8 cellular contexts compared by ENCODE assay signal in genomic region chr1:81549588-81550127, GRCh38.
DNase-seq lines count a peak whose midpoint lies in the region; ATAC-seq, FAIRE-seq and TF ChIP-seq lines count a peak whose summit lies in the region.

No MANE protein-coding gene starts in this region.

- H3K36me3 ChIP-seq in GM06990 (ENCODE audit: control insufficient read depth, insufficient read depth, low read length) (no peaks in the 10 kb centered on the region), PC-9 (ENCODE audit: low read depth) (no peaks in the 10 kb centered on the region), cardiac muscle cell (no peaks in the 10 kb centered on the region), thoracic aorta (no peaks in the 10 kb centered on the region)

- H2AFZ ChIP-seq in PC-9 = no peak overlapping the region

- TF ChIP-seq CTCF in GM06990 (IDR thresholded peaks at IDR 0.05; ENCODE audit: insufficient read depth, low read length, poor library complexity, severe bottlenecking) (peak; percentile 65), PC-9 (conservative IDR thresholded peaks at IDR 0.05) (peak; percentile 80), cardiac muscle cell (IDR thresholded peaks at IDR 0.05; ENCODE audit: low read depth, low read length) (peak; percentile 67), thoracic aorta (IDR thresholded peaks at IDR 0.05) (peak; percentile 24)

- no peaks in the 10 kb centered on the region for H3K9me3 Mint-ChIP-seq in activated naive CD4-positive, alpha-beta T cell treated with anti-CD3 and anti-CD28 coated beads for 36 hours

- intact Hi-C loops in PC-9 (cut with micrococcal nuclease; ENCODE audit: unreplicated experiment) = loop anchor here (2.0 kb wide), 4 partner anchors 139 to 251 kb away; partner anchors contain the start of gene ADGRL2
- intact Hi-C loops in activated naive CD4-positive, alpha-beta T cell treated with anti-CD3 and anti-CD28 coated beads for 36 hours (cut with micrococcal nuclease) = no loop called here

- no peaks in the 10 kb centered on the region for H3K79me2 ChIP-seq in PC-9 (ENCODE audit: low read depth)

- H4K20me1 ChIP-seq in PC-9 (ENCODE audit: insufficient read depth) = no peaks in the 10 kb centered on the region

- DNase-seq in GM06990 (ENCODE audit: extremely low read depth, insufficient read length) = no peak
- peak; percentile 23 for DNase-seq in HTR-8/SVneo (ENCODE audit: insufficient read length, low spot score)
- peak; percentile 5 to 69 for DNase-seq in PC-9
- peak; percentile 54 to 68 for DNase-seq in cardiac muscle cell (ENCODE audit: low read depth in 1 of 2, low spot score in 1 of 2)
- no peak for DNase-seq in thoracic aorta (ENCODE audit: low spot score)
- DNase-seq in activated CD8-positive, alpha-beta memory T cell treated with anti-CD3 and anti-CD28 coated beads for 24 hours = no peak
- no peak for DNase-seq in activated naive CD4-positive, alpha-beta T cell treated with anti-CD3 and anti-CD28 coated beads for 36 hours

- H3K9me3 ChIP-seq in PC-9 (ENCODE audit: insufficient read depth, low read depth) = no peaks in the 10 kb centered on the region; the same call in 1 of the 2 replicates
- H3K9me3 ChIP-seq in cardiac muscle cell (ENCODE audit: low read depth) = no peaks in the 10 kb centered on the region
- no peaks in the 10 kb centered on the region for H3K9me3 ChIP-seq in thoracic aorta

- no peaks in the 10 kb centered on the region for H3K9me2 ChIP-seq in PC-9 (ENCODE audit: insufficient read depth)

- H3K4me3 ChIP-seq in GM06990 (replicated peaks; ENCODE audit: low read depth, low read length) (no peak overlapping the region), PC-9 (no peak overlapping the region), cardiac muscle cell (no peak overlapping the region), thoracic aorta (no peak overlapping the region)

- no peak overlapping the region for H3K4me2 ChIP-seq in PC-9

- FAIRE-seq in HTR-8/SVneo (lab: Jason Lieb, UNC) = no peak

- no peaks in the 10 kb centered on the region for H3K27me3 ChIP-seq in GM06990 (replicated peaks; ENCODE audit: control insufficient read depth, insufficient read depth, low read length)
- H3K27me3 ChIP-seq in PC-9 (ENCODE audit: insufficient read depth, low read depth) = no peaks in the 10 kb centered on the region
- H3K27me3 ChIP-seq in cardiac muscle cell = no peaks in the 10 kb centered on the region
- no peaks in the 10 kb centered on the region for H3K27me3 ChIP-seq in thoracic aorta (replicated peaks; ENCODE audit: insufficient read depth)

- no peaks in the 10 kb centered on the region for H3K36me3 Mint-ChIP-seq in activated naive CD4-positive, alpha-beta T cell treated with anti-CD3 and anti-CD28 coated beads for 36 hours (ENCODE audit: low read depth)

- H3K4me1 Mint-ChIP-seq in activated naive CD4-positive, alpha-beta T cell treated with anti-CD3 and anti-CD28 coated beads for 36 hours (ENCODE audit: low read depth) = no peaks in the 10 kb centered on the region

- CTCF ChIA-PET in PC-9 (lab: Charles Lee) = interaction anchor here (1.0 to 1.3 kb wide), 2 partner anchors 146 to 211 kb away, joined by 3 to 8 read pairs; no protein-coding TSS in a partner anchor
- CTCF ChIA-PET in activated naive CD4-positive, alpha-beta T cell treated with anti-CD3 and anti-CD28 coated beads for 36 hours (lab: Charles Lee) = no interaction called here

- H3K27ac ChIP-seq in PC-9 (no peak overlapping the region), cardiac muscle cell (no peak overlapping the region), thoracic aorta (no peak overlapping the region)

- no peaks in the 10 kb centered on the region for H3K27me3 Mint-ChIP-seq in activated naive CD4-positive, alpha-beta T cell treated with anti-CD3 and anti-CD28 coated beads for 36 hours (ENCODE audit: low read depth)

- POLR2A ChIA-PET in PC-9 (lab: Charles Lee; ENCODE audit: unreplicated experiment) = interaction anchor here (0.6 kb wide), 1 partner anchor 727 kb away, joined by 5 read pairs; no protein-coding TSS in a partner anchor

- H3K27ac Mint-ChIP-seq in activated naive CD4-positive, alpha-beta T cell treated with anti-CD3 and anti-CD28 coated beads for 36 hours = no peak overlapping the region

- 0 out of 2 replicates have a peak, but pooled peaks cover 7% of the 10 kb centered on the region for H3F3A ChIP-seq in PC-9 (ENCODE audit: insufficient read depth, low read depth)

- no peak overlapping the region for H3K4me3 Mint-ChIP-seq in activated naive CD4-positive, alpha-beta T cell treated with anti-CD3 and anti-CD28 coated beads for 36 hours

- ATAC-seq in GM21737 (IDR thresholded peaks at IDR 0.05; ENCODE audit: unreplicated experiment) (peak; percentile 54), thoracic aorta (ENCODE audit: insufficient number of reproducible peaks, low FRiP score, low read depth) (no peak)

- BruUV-seq in PC-9 (replicated peaks; lab: Mats Ljungman, UMichigan) = no TSS peak

- H3K4me1 ChIP-seq in PC-9 (replicated peaks; ENCODE audit: insufficient read depth) (peaks cover 23% of the 10 kb centered on the region), cardiac muscle cell (ENCODE audit: low read depth) (no peaks in the 10 kb centered on the region), thoracic aorta (ENCODE audit: control insufficient read depth in 1 of 2, low read depth in 2 of 2) (peaks cover 0 to 11% of the 10 kb centered on the region in 2 donors)

Comparison
In these comparisons a context has a peak if more than half of its experiments do, and no peak if none do; other contexts are left out.
1. DNase-seq: peak in HTR-8/SVneo (single experiment), PC-9 (2 of 2) and cardiac muscle cell (2 of 2); none in GM06990 (single experiment), thoracic aorta (single experiment), activated CD8-positive, alpha-beta memory T cell treated with anti-CD3 and anti-CD28 coated beads for 24 hours (single experiment) and activated naive CD4-positive, alpha-beta T cell treated with anti-CD3 and anti-CD28 coated beads for 36 hours (single experiment).
2. CTCF ChIP-seq: peak in every context shown above with its lines; median percentile 80 in PC-9; 67 in cardiac muscle cell; 65 in GM06990; 24 in thoracic aorta.